In genomic region chr12:19671695-19672094, GRCh38 we compare ENCODE assay signal across 23 cellular contexts.
"Had no signal": no experiment of that assay in that cellular context is flagged by ENCODE, and none has a peak within 500 bp of the region (broad histone marks: within the 10 kb centered on the region; RNA-seq: fewer than 3 reads in every experiment).

No MANE protein-coding gene starts in this region.

- DNase-seq: activated CD4-positive, alpha-beta T cell treated with anti-CD3 and anti-CD28 coated beads for 1 hour; activated CD4-positive, alpha-beta T cell treated with anti-CD3 and anti-CD28 coated beads, Interleukin-2, amount 50 U/mL, for 1 hour; activated CD8-positive, alpha-beta T cell treated with anti-CD3 and anti-CD28 coated beads, Interleukin-2, amount 10 ng/mL, durations not matched to agents 7 days and 5 days; activated gamma-delta T cell treated with Interleukin-2 at 50 U/mL for 16 hours; brain microvascular endothelial cell; caudate nucleus; effector memory CD4-positive, alpha-beta T cell; foreskin keratinocyte; immature natural killer cell; left lung; naive B cell; nucleus accumbens; right cardiac atrium; stimulated activated CD4-positive, alpha-beta T cell treated with anti-CD3 and anti-CD28 coated beads, Interleukin-12 subunit alpha, Interleukin-12 subunit beta, amount 100 ng/mL, for 4 hours; stimulated activated CD4-positive, alpha-beta T cell treated with anti-CD3 and anti-CD28 coated beads, Interleukin-1b, Interleukin-23, amount 100 ng/mL, for 48 hours; stimulated activated naive CD8-positive, alpha-beta T cell treated with anti-CD3 and anti-CD28 coated beads, Interleukin-15, amount 100 ng/mL, for 72 hours; tibial artery had no signal

- H3K27me3 ChIP-seq: ascending aorta, brain microvascular endothelial cell, foreskin keratinocyte, left lung, tibial artery had no signal

- H3K9me3 ChIP-seq: ascending aorta, left lung, tibial artery had no signal

- H3K9ac ChIP-seq: parathyroid adenoma had no signal

- H3K4me1 ChIP-seq: left lung, parathyroid adenoma had no signal

- ATAC-seq: activated CD8-positive, alpha-beta T cell treated with anti-CD3 and anti-CD28 coated beads, Interleukin-2, amount 10 ng/mL, durations not matched to agents 7 days and 5 days; esophagus mucosa; foreskin keratinocyte; left lung; right cardiac atrium; stimulated activated naive CD8-positive, alpha-beta T cell treated with anti-CD3 and anti-CD28 coated beads, Interleukin-15, amount 100 ng/mL, for 72 hours had no signal

- FAIRE-seq: endothelial cell of umbilical vein, TTC549 had no signal

- H3K27ac ChIP-seq: ascending aorta, brain microvascular endothelial cell, foreskin keratinocyte, left lung, parathyroid adenoma, tibial artery had no signal

- H3K36me3 ChIP-seq: ascending aorta, brain microvascular endothelial cell, left lung, tibial artery had no signal

- H3K4me3 ChIP-seq: ascending aorta, left lung, lung, tibial artery had no signal
